In genomic region chr16:67482260-67482924, GRCh38 we compare ENCODE assay signal across 8 cellular contexts.
A peak's percentile ranks its signal among the peaks of the same experiment; 100 is the strongest.
DNase-seq lines count a peak whose midpoint lies in the region; ATAC-seq and TF ChIP-seq lines count a peak whose summit lies in the region.

No MANE protein-coding gene starts in this region.

- peak overlapping the region; percentile 73 for H3K4me3 ChIP-seq in AG10803 (ENCODE audit: low read length)
- H3K4me3 ChIP-seq in OCI-LY1 (ENCODE audit: low read depth, low read length, poor library complexity, severe bottlenecking) = peak overlapping the region; percentile 91
- peak overlapping the region; percentile 70 to 89 for H3K4me3 ChIP-seq in duodenal mucosa (ENCODE audit: low read depth in 1 of 2, low read length in 2 of 2)

- no peaks in the 10 kb centered on the region for H4K20me1 ChIP-seq in OCI-LY1 (ENCODE audit: insufficient read depth, low read length)

- no peaks in the 10 kb centered on the region for H3K27me3 Mint-ChIP-seq in nephron progenitor cell (ENCODE audit: low read depth, poor library complexity)

- TF ChIP-seq CTCF in AG10803 (conservative IDR thresholded peaks at IDR 0.05; ENCODE audit: low read length) = no peak
- TF ChIP-seq CTCF in OCI-LY1 (IDR thresholded peaks at IDR 0.05; ENCODE audit: low read length) = no peak
- no peak for TF ChIP-seq CTCF in nephron progenitor cell (IDR thresholded peaks at IDR 0.05)

- peaks cover 29% of the 10 kb centered on the region for H3K4me1 ChIP-seq in OCI-LY1 (ENCODE audit: insufficient read depth, low read length, severe bottlenecking)
- H3K4me1 ChIP-seq in duodenal mucosa (ENCODE audit: control insufficient read depth in 1 of 2, insufficient read depth in 2 of 2, low read length in 2 of 2) = peaks cover 25 to 33% of the 10 kb centered on the region in 2 donors

- H3K27ac ChIP-seq in OCI-LY1 (ENCODE audit: low read depth, low read length, poor library complexity, severe bottlenecking) = peak overlapping the region; percentile 83
- no peak overlapping the region for H3K27ac ChIP-seq in duodenal mucosa (ENCODE audit: low read depth, low read length)

- DNase-seq in AG10803 (ENCODE audit: low read depth) (no peak), nephron progenitor cell (no peak), NCI-H1092 treated with DMSO at 0.1 percent for 48 hours (lab: John Stamatoyannopoulos, UW) (no peak), EL (no peak)

- no peak overlapping the region for H2AFZ ChIP-seq in OCI-LY1 (ENCODE audit: low read length)

- no peaks in the 10 kb centered on the region for H3K9me2 ChIP-seq in OCI-LY1 (ENCODE audit: low read depth, low read length)

- peak overlapping the region; percentile 100 for H3K4me3 Mint-ChIP-seq in nephron progenitor cell

- H3K27me3 ChIP-seq in OCI-LY1 (ENCODE audit: insufficient read depth, low read length) (no peaks in the 10 kb centered on the region), duodenal mucosa (ENCODE audit: control insufficient read depth in 1 of 2, insufficient read depth in 2 of 2, low read length in 2 of 2) (no peaks in the 10 kb centered on the region)

- ATAC-seq in HG03196 (IDR thresholded peaks at IDR 0.05; ENCODE audit: unreplicated experiment) = no peak
- no peak for ATAC-seq in GM21447 (IDR thresholded peaks at IDR 0.05; ENCODE audit: unreplicated experiment)

- H3K9ac ChIP-seq in OCI-LY1 (ENCODE audit: low read length) (peak overlapping the region; percentile 92), duodenal mucosa (ENCODE audit: low read depth in 1 of 2, low read length in 2 of 2) (peak overlapping the region; percentile 85)

- peaks cover 5% of the 10 kb centered on the region; the same call in 1 of the 2 replicates for H3F3A ChIP-seq in OCI-LY1 (ENCODE audit: insufficient read depth, low read length)

- H3K36me3 Mint-ChIP-seq in nephron progenitor cell (ENCODE audit: low read depth) = peaks cover 6% of the 10 kb centered on the region

- H3K9me3 Mint-ChIP-seq in nephron progenitor cell = no peaks in the 10 kb centered on the region

- H3K27ac Mint-ChIP-seq in nephron progenitor cell = no peak overlapping the region

- H3K36me3 ChIP-seq in OCI-LY1 (ENCODE audit: insufficient read depth, low read length) (peaks cover 28% of the 10 kb centered on the region; the same call in 1 of the 2 replicates), duodenal mucosa (ENCODE audit: control insufficient read depth in 1 of 2, insufficient read depth in 2 of 2, low read length in 2 of 2) (peaks cover 0 to 7% of the 10 kb centered on the region in 2 donors)

- H3K79me2 ChIP-seq in OCI-LY1 (ENCODE audit: insufficient read depth, low read length) = peaks cover 28% of the 10 kb centered on the region

- peaks cover 33% of the 10 kb centered on the region for H3K4me1 Mint-ChIP-seq in nephron progenitor cell

- no peaks in the 10 kb centered on the region for H3K9me3 ChIP-seq in OCI-LY1 (ENCODE audit: low read length)
- no peaks in the 10 kb centered on the region for H3K9me3 ChIP-seq in duodenal mucosa (ENCODE audit: control insufficient read depth in 1 of 2, low read length in 2 of 2)

- peak overlapping the region; percentile 93 for H3K4me2 ChIP-seq in OCI-LY1 (ENCODE audit: low read length)
